ENCODE assay signal across 17 cellular contexts in genomic region chr1:178278135-178278534, GRCh38.
DNase-seq lines count a peak whose midpoint lies in the region; ATAC-seq and TF ChIP-seq lines count a peak whose summit lies in the region.
"Had no signal": no experiment of that assay in that cellular context is flagged by ENCODE, and none has a peak within 500 bp of the region (broad histone marks: within the 10 kb centered on the region; RNA-seq: fewer than 3 reads in every experiment).

No MANE protein-coding gene starts in this region.

- in situ Hi-C loops in mammary epithelial cell (cut with MboI; ENCODE audit: low sequenced_read_pairs in 2 of 2), result loop anchor here (5.0 to 10.0 kb wide), 2 partner anchors 243 to 246 kb away; no protein-coding TSS in a partner anchor

- no peak overlapping the region for H3K4me3 Mint-ChIP-seq in Caco-2 (ENCODE audit: unreplicated experiment)

- H3K79me2 ChIP-seq in mammary epithelial cell (ENCODE audit: insufficient read depth, low read length), result peaks cover 82% of the 10 kb centered on the region

- H3K27me3 ChIP-seq in Caco-2 (replicated peaks; ENCODE audit: control insufficient read depth, insufficient read depth, low read length), result no peaks in the 10 kb centered on the region
- H3K27me3 ChIP-seq in mammary epithelial cell (ENCODE audit: insufficient read depth, low read length), result no peaks in the 10 kb centered on the region
- no peaks in the 10 kb centered on the region for H3K27me3 ChIP-seq in mesenchymal stem cell (ENCODE audit: control insufficient read depth in 1 of 2, insufficient read depth in 1 of 2, low read length in 2 of 2)
- H3K27me3 ChIP-seq: heart left ventricle had no signal

- H3K4ac ChIP-seq in mesenchymal stem cell (ENCODE audit: low read depth in 1 of 2, low read length in 2 of 2), result peak overlapping the region in 1 of 2 experiments; percentile 6

- CTCF ChIA-PET in Caco-2 (lab: Charles Lee), result no interaction called here
- CTCF ChIA-PET in mammary epithelial cell (lab: Charles Lee; ENCODE audit: low non-redundant PET), result no interaction called here

- H3K27ac Mint-ChIP-seq in Caco-2 (ENCODE audit: unreplicated experiment), result peak overlapping the region; percentile 11
- H3K27ac Mint-ChIP-seq: progenitor cell of endocrine pancreas had no signal

- H3K27ac ChIP-seq in mammary epithelial cell (ENCODE audit: insufficient read depth, low read depth, low read length) (peak overlapping the region; percentile 62), mesenchymal stem cell (ENCODE audit: low read length, poor library complexity, severe bottlenecking) (no peak overlapping the region)

- no peak overlapping the region for H2BK120ac ChIP-seq in mesenchymal stem cell (ENCODE audit: low read depth, low read length)

- H3K4me3 ChIP-seq in Caco-2 (ENCODE audit: low read depth, low read length), result no peak overlapping the region
- H3K4me3 ChIP-seq in mammary epithelial cell (replicated peaks in 1 of 3; ENCODE audit: insufficient read depth in 1 of 3, low read depth in 2 of 3, low read length in 3 of 3), result no peak overlapping the region
- no peak overlapping the region for H3K4me3 ChIP-seq in mesenchymal stem cell (ENCODE audit: insufficient read depth in 1 of 2, low read depth in 1 of 2, low read length in 2 of 2)
- H3K4me3 ChIP-seq: heart left ventricle, K562 had no signal

- DNase-seq in Caco-2 (no peak), MV-4-11 (lab: John Stamatoyannopoulos, UW) (peak; percentile 82), mammary epithelial cell (peak; percentile 79), mesenchymal stem cell (peak; percentile 25), DMS53 (lab: John Stamatoyannopoulos, UW) (no peak), SHP77 (lab: John Stamatoyannopoulos, UW) (no peak), NCI-H510A treated with DMSO at 0.1 percent for 48 hours (lab: John Stamatoyannopoulos, UW) (no peak)
- DNase-seq: cerebellar nuclear complex; COR-L47; heart left ventricle; kidney glomerular epithelial cell; NCI-H1417; NCI-H2227 treated with DMSO at 0.1 percent for 48 hours; stimulated activated CD4-positive, alpha-beta T cell treated with anti-CD3 and anti-CD28 coated beads, Interleukin-15, amount 100 ng/mL, for 24 hours had no signal

- intact Hi-C loops in Caco-2 (cut with micrococcal nuclease; ENCODE audit: unreplicated experiment), result no loop called here
- intact Hi-C loops in mammary epithelial cell (cut with micrococcal nuclease), result no loop called here

- H3K9me3 Mint-ChIP-seq in Caco-2 (ENCODE audit: unreplicated experiment), result no peaks in the 10 kb centered on the region

- peak overlapping the region; percentile 12 to 94 for H2BK12ac ChIP-seq in mesenchymal stem cell (ENCODE audit: low read length in 2 of 2)

- H2AFZ ChIP-seq in mammary epithelial cell (ENCODE audit: low read depth, low read length), result peak overlapping the region; percentile 33
- H2AFZ ChIP-seq in mesenchymal stem cell (ENCODE audit: low read depth, low read length), result no peak overlapping the region

- peaks cover 21% of the 10 kb centered on the region for H3K4me1 ChIP-seq in Caco-2
- H3K4me1 ChIP-seq in mammary epithelial cell (ENCODE audit: insufficient read depth, low read length), result peaks cover 47% of the 10 kb centered on the region
- peaks cover 5% of the 10 kb centered on the region for H3K4me1 ChIP-seq in mesenchymal stem cell (ENCODE audit: control insufficient read depth, insufficient read depth, low read depth, low read length)

- dilution Hi-C loops in mammary epithelial cell (cut with HindIII; ENCODE audit: low sequenced_read_pairs), result no loop called here

- POLR2A ChIA-PET in Caco-2 (lab: Charles Lee), result no interaction called here

- peak overlapping the region; percentile 3 for H4K91ac ChIP-seq in mesenchymal stem cell (ENCODE audit: low read length)

- H2BK5ac ChIP-seq in mesenchymal stem cell (ENCODE audit: low read depth, low read length, poor library complexity, severe bottlenecking), result no peak overlapping the region

- TF ChIP-seq CTCF in Caco-2 (IDR thresholded peaks at IDR 0.05; ENCODE audit: insufficient read depth in 1 of 2, low read depth in 1 of 2, low read length in 1 of 2, severe bottlenecking in 1 of 2, unreplicated experiment in 1 of 2), result no peak
- no peak for TF ChIP-seq CTCF in mammary epithelial cell (conservative IDR thresholded peaks at IDR 0.05 in 1 of 2, IDR thresholded peaks at IDR 0.05 in 1 of 2; ENCODE audit: extremely low read depth in 1 of 2, insufficient read depth in 1 of 2, low read depth in 1 of 2, low read length in 2 of 2)

- no peak for ATAC-seq in HG02852 (IDR thresholded peaks at IDR 0.05; ENCODE audit: unreplicated experiment)
- ATAC-seq: K562 had no signal

- H2AK5ac ChIP-seq in mesenchymal stem cell (ENCODE audit: low read length, severe bottlenecking), result peak overlapping the region; percentile 76

- H3K14ac ChIP-seq in mesenchymal stem cell (ENCODE audit: low read length in 2 of 2), result peak overlapping the region in 1 of 2 experiments; percentile 8

- H3K79me1 ChIP-seq in mesenchymal stem cell (replicated peaks; ENCODE audit: low read length, poor library complexity, severe bottlenecking), result peaks cover 8% of the 10 kb centered on the region

- H3K36me3 ChIP-seq in Caco-2 (ENCODE audit: control insufficient read depth, insufficient read depth, low read length) (no peaks in the 10 kb centered on the region; the same call in 1 of the 2 replicates), mammary epithelial cell (ENCODE audit: insufficient read depth, low read length) (no peaks in the 10 kb centered on the region), mesenchymal stem cell (ENCODE audit: control insufficient read depth in 1 of 2, insufficient read depth in 2 of 2, low read depth in 1 of 2, low read length in 2 of 2) (no peaks in the 10 kb centered on the region)
- H3K36me3 ChIP-seq: heart left ventricle had no signal

- H3K9ac ChIP-seq in mammary epithelial cell (ENCODE audit: insufficient read depth, low read length) (no peak overlapping the region), mesenchymal stem cell (ENCODE audit: low read length) (no peak overlapping the region)

- H3K27me3 Mint-ChIP-seq in Caco-2 (ENCODE audit: insufficient read depth, unreplicated experiment), result no peaks in the 10 kb centered on the region
- H3K27me3 Mint-ChIP-seq: progenitor cell of endocrine pancreas had no signal

- no peaks in the 10 kb centered on the region for H4K20me1 ChIP-seq in mammary epithelial cell (ENCODE audit: insufficient read depth, low read length)

- H2BK15ac ChIP-seq in mesenchymal stem cell (ENCODE audit: low read depth, poor library complexity, severe bottlenecking), result no peak overlapping the region

- peak overlapping the region; percentile 9 to 54 for H3K18ac ChIP-seq in mesenchymal stem cell (ENCODE audit: low read depth in 1 of 2, low read length in 2 of 2)

- WGBS in mammary epithelial cell (ENCODE audit: low coverage, missing lambda C conversion rate), result 38% methylated on average over 3 of the region's 3 CpGs
- 89% methylated on average over 3 of the region's 3 CpGs for WGBS in mesenchymal stem cell

- H3K9me3 ChIP-seq in Caco-2 (no peaks in the 10 kb centered on the region), mammary epithelial cell (replicated peaks; ENCODE audit: insufficient read depth, low read length) (no peaks in the 10 kb centered on the region), mesenchymal stem cell (ENCODE audit: control insufficient read depth, low read length) (no peaks in the 10 kb centered on the region)

- H3K4me1 Mint-ChIP-seq in Caco-2 (ENCODE audit: low read depth, unreplicated experiment), result peaks cover 30% of the 10 kb centered on the region

- H3K4me2 ChIP-seq in mammary epithelial cell (ENCODE audit: insufficient read depth, low read depth, low read length) (no peak overlapping the region), mesenchymal stem cell (ENCODE audit: low read length, poor library complexity, severe bottlenecking) (no peak overlapping the region)

- H4K8ac ChIP-seq in mesenchymal stem cell (ENCODE audit: low read length), result peak overlapping the region; percentile 1

- no peak overlapping the region for H3K23ac ChIP-seq in mesenchymal stem cell (ENCODE audit: low read length in 2 of 2)

- BruUV-seq in Caco-2 (replicated peaks; lab: Mats Ljungman, UMichigan), result no TSS peak
- BruUV-seq in mammary epithelial cell (replicated peaks; lab: Mats Ljungman, UMichigan), result no TSS peak

- H3K36me3 Mint-ChIP-seq in Caco-2 (ENCODE audit: insufficient read depth, unreplicated experiment), result no peaks in the 10 kb centered on the region

Comparison
In these comparisons a context has a peak if more than half of its experiments do, and no peak if none do; other contexts are left out.
1. DNase-seq: peak in MV-4-11 (single experiment), mammary epithelial cell (single experiment) and mesenchymal stem cell (single experiment); none in Caco-2 (0 of 2), DMS53 (single experiment), SHP77 (0 of 2) and NCI-H510A treated with DMSO at 0.1 percent for 48 hours (single experiment).